Comparison of ENCODE assay signal across 8 cellular contexts in genomic region chr16:4957720-4958509, GRCh38. TPM values are rescaled to one million over a fixed set of nuclear protein-coding genes. Genes with fewer than 3 reads are reported as not detected.
DNase-seq lines count a peak whose midpoint lies in the region; ATAC-seq and TF ChIP-seq lines count a peak whose summit lies in the region.

Gene SEC14L5, plus strand, starts transcription at chr16:4958330. Its CDS starts 994 bp downstream, at chr16:4959324.

- H3K9me3 Mint-ChIP-seq in nephron: no peaks in the 10 kb centered on the region

- H3K36me3 Mint-ChIP-seq in nephron (ENCODE audit: low read depth): no peaks in the 10 kb centered on the region

- TF ChIP-seq CTCF in fibroblast of villous mesenchyme (IDR thresholded peaks at IDR 0.05; ENCODE audit: insufficient read depth, low read depth, low read length): no peak
- TF ChIP-seq CTCF in nephron (IDR thresholded peaks at IDR 0.05; ENCODE audit: unreplicated experiment in 3 of 3): no peak

- H3K27me3 Mint-ChIP-seq in nephron (ENCODE audit: low read depth): peaks cover 56% of the 10 kb centered on the region

- peak; percentile 99 for DNase-seq in D341Med (ENCODE audit: low spot score)
- peak; percentile 95 for DNase-seq in M059J (ENCODE audit: low read depth)
- peak; percentile 67 for DNase-seq in SIG-M5 (lab: John Stamatoyannopoulos, UW)
- DNase-seq in activated gamma-delta T cell treated with Interleukin-2 at 50 U/mL for 16 hours: peak; percentile 79
- DNase-seq in fibroblast of villous mesenchyme (ENCODE audit: low read depth): peak; percentile 100
- peak; percentile 83 to 94 (median 91) for DNase-seq in stimulated activated naive CD4-positive, alpha-beta T cell (lab: John Stamatoyannopoulos, UW)

- peak; percentile 61 for ATAC-seq in GM21786 (IDR thresholded peaks at IDR 0.05; ENCODE audit: unreplicated experiment)

- H3K27ac Mint-ChIP-seq in nephron: peak within 1 kb of the TSS in 1 of 3 experiments; percentile 13

- peak within 1 kb of the TSS; percentile 70 to 83 (median 78) for H3K4me3 Mint-ChIP-seq in nephron

- peaks cover 13% of the 10 kb centered on the region for H3K4me1 Mint-ChIP-seq in nephron

- peak within 1 kb of the TSS; percentile 55 for H3K4me3 ChIP-seq in fibroblast of villous mesenchyme (ENCODE audit: low read depth, low read length)

RNA-seq across cellular contexts. Expression of gene SEC14L5, which starts in this region (rescaled TPM):
- 0.02 TPM in 1 of 2 replicates, not detected in the other for total RNA-seq in M059J (2014; rRNA removed; shearing (Covaris generic))
- total RNA-seq in fibroblast of villous mesenchyme: under 0.01 TPM in 1 of 2 replicates, not detected in the other

Comparison
In these comparisons a context has a peak if more than half of its experiments do, and no peak if none do; other contexts are left out.
1. Peak in every context shown above with its lines: DNase-seq, ATAC-seq and H3K4me3 ChIP-seq.
2. Peak in DNase-seq in M059J; RNA of the gene not detected or under 1 TPM.
3. Peak in DNase-seq and H3K4me3 ChIP-seq in fibroblast of villous mesenchyme; RNA of the gene not detected or under 1 TPM.